In the genomic region with DNA sequence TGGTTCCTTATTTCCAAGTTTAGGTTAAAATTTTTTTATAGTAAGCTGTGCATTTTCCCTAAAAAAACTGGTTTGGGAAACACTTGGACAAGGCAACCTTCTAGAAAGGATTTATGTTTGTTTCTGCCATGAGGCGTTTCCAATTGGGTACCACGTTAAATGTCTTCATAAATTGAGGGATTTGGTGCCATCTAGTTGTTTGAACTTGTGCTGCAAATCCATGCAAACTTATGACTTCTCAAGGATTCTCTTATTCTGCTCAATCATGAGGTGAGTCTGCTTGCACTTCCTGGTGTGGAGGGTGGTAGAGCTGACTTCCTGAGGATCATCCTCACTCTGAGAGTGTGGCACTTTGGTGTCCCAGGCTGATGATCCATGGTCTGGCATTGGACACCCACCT, we compare ENCODE assay signal across 11 cellular contexts.
DNase-seq lines count a peak whose midpoint lies in the region; ATAC-seq and TF ChIP-seq lines count a peak whose summit lies in the region.
"Had no signal": no experiment of that assay in that cellular context is flagged by ENCODE, and none has a peak within 500 bp of the region (broad histone marks: within the 10 kb centered on the region; RNA-seq: fewer than 3 reads in every experiment).

No MANE protein-coding gene starts in this region.

- no CpG with 5 or more reads among the region's 2 CpGs for WGBS in trophoblast cell (ENCODE audit: extremely low coverage, insufficient coverage, insufficient read length)
- 53 to 56% methylated on average over 2 of the region's 2 CpGs for WGBS in gastroesophageal sphincter (ENCODE audit: low coverage in 1 of 2), 2 donors

- no peak overlapping the region for H3K4me3 Mint-ChIP-seq in activated naive CD8-positive, alpha-beta T cell treated with anti-CD3 and anti-CD28 coated beads, Interleukin-2, amount 50 U/mL, for 24 hours
- H3K4me3 Mint-ChIP-seq: naive thymus-derived CD4-positive, alpha-beta T cell had no signal

- H3K79me2 ChIP-seq in trophoblast cell (ENCODE audit: control insufficient read depth, insufficient read depth, low read length, poor library complexity) = no peaks in the 10 kb centered on the region

- no peak overlapping the region for H4K91ac ChIP-seq in trophoblast cell (ENCODE audit: low read depth, low read length)

- no peak overlapping the region for H3K9ac ChIP-seq in trophoblast cell (ENCODE audit: low read length)

- H3K4me1 ChIP-seq in trophoblast cell (ENCODE audit: control insufficient read depth in 1 of 2, insufficient read depth in 2 of 2, low read length in 2 of 2) (no peaks in the 10 kb centered on the region), gastroesophageal sphincter (no peaks in the 10 kb centered on the region)

- H2BK12ac ChIP-seq in trophoblast cell (ENCODE audit: low read length) = no peak overlapping the region

- no peak overlapping the region for H2BK5ac ChIP-seq in trophoblast cell (ENCODE audit: low read depth, low read length, poor library complexity)

- DNase-seq in DMS 273 (lab: John Stamatoyannopoulos, UW; ENCODE audit: unreplicated experiment) (peak; percentile 5), DMS 273 treated with DMSO at 0.1 percent for 48 hours (lab: John Stamatoyannopoulos, UW) (no peak), NCI-H524 treated with DMSO at 0.1 percent for 48 hours (lab: John Stamatoyannopoulos, UW) (peak; percentile 6), dorsolateral prefrontal cortex (no peak), trophoblast cell (peak; percentile 57 to 84)
- DNase-seq in activated naive CD8-positive, alpha-beta T cell treated with anti-CD3 and anti-CD28 coated beads, Interleukin-2, amount 50 U/mL, for 24 hours = no peak
- DNase-seq: activated CD4-positive, alpha-beta T cell treated with anti-CD3 and anti-CD28 coated beads for 1 hour; naive thymus-derived CD4-positive, alpha-beta T cell had no signal

- H3K9me3 ChIP-seq in trophoblast cell (ENCODE audit: insufficient read depth, low read depth, low read length) (no peaks in the 10 kb centered on the region), gastroesophageal sphincter (no peaks in the 10 kb centered on the region)

- ATAC-seq in gastroesophageal sphincter = no peak
- ATAC-seq in HG03039 (IDR thresholded peaks at IDR 0.05; ENCODE audit: unreplicated experiment) = no peak
- no peak for ATAC-seq in activated naive CD8-positive, alpha-beta T cell treated with anti-CD3 and anti-CD28 coated beads, Interleukin-2, amount 50 U/mL, for 24 hours
- ATAC-seq: naive thymus-derived CD4-positive, alpha-beta T cell had no signal

- no peak for TF ChIP-seq EP300 in gastroesophageal sphincter (IDR thresholded peaks at IDR 0.05)

- no peaks in the 10 kb centered on the region for H3K27me3 ChIP-seq in dorsolateral prefrontal cortex
- H3K27me3 ChIP-seq in trophoblast cell (ENCODE audit: insufficient read depth, low read length) = no peaks in the 10 kb centered on the region
- no peaks in the 10 kb centered on the region for H3K27me3 ChIP-seq in gastroesophageal sphincter

- no peak overlapping the region for H3K27ac ChIP-seq in dorsolateral prefrontal cortex
- H3K27ac ChIP-seq in trophoblast cell (ENCODE audit: low read depth, low read length) = no peak overlapping the region
- H3K27ac ChIP-seq in gastroesophageal sphincter = no peak overlapping the region
- H3K27ac ChIP-seq: 22Rv1 had no signal

- no peak overlapping the region for H3K27ac Mint-ChIP-seq in activated naive CD8-positive, alpha-beta T cell treated with anti-CD3 and anti-CD28 coated beads, Interleukin-2, amount 50 U/mL, for 24 hours

- no peak overlapping the region for H4K12ac ChIP-seq in trophoblast cell (ENCODE audit: low read depth, low read length)

- H3K36me3 Mint-ChIP-seq in activated naive CD8-positive, alpha-beta T cell treated with anti-CD3 and anti-CD28 coated beads, Interleukin-2, amount 50 U/mL, for 24 hours (ENCODE audit: low read depth) = peaks cover 66% of the 10 kb centered on the region

- H3K14ac ChIP-seq in trophoblast cell (ENCODE audit: low read length) = no peak overlapping the region

- H3K27me3 Mint-ChIP-seq in activated naive CD8-positive, alpha-beta T cell treated with anti-CD3 and anti-CD28 coated beads, Interleukin-2, amount 50 U/mL, for 24 hours = no peaks in the 10 kb centered on the region
- H3K27me3 Mint-ChIP-seq: naive thymus-derived CD4-positive, alpha-beta T cell had no signal

- TF ChIP-seq CTCF in dorsolateral prefrontal cortex (IDR thresholded peaks at IDR 0.05 in 54 of 56, conservative IDR thresholded peaks at IDR 0.05 in 2 of 56; ENCODE audit: low read depth in 1 of 56, partially characterized antibody in 56 of 56) (peak in 32 of 56 donors; percentile 12 to 62 (median 38)), gastroesophageal sphincter (IDR thresholded peaks at IDR 0.05) (peak in 2 of 4 experiments; percentile 22 to 28)

- peaks cover 22% of the 10 kb centered on the region for H3K9me3 Mint-ChIP-seq in activated naive CD8-positive, alpha-beta T cell treated with anti-CD3 and anti-CD28 coated beads, Interleukin-2, amount 50 U/mL, for 24 hours

- no peak overlapping the region for H2AFZ ChIP-seq in trophoblast cell (ENCODE audit: insufficient read depth, low read length, poor library complexity)

- no peak overlapping the region for H3K4ac ChIP-seq in trophoblast cell (ENCODE audit: low read depth, low read length)

- no peak overlapping the region for H3K18ac ChIP-seq in trophoblast cell (ENCODE audit: low read length)

- H3K36me3 ChIP-seq in trophoblast cell (ENCODE audit: control insufficient read depth in 1 of 2, insufficient read depth in 2 of 2, low read length in 2 of 2) = peaks cover 2% of the 10 kb centered on the region in 2 experiments
- peaks cover 0 to 20% of the 10 kb centered on the region in 2 donors for H3K36me3 ChIP-seq in gastroesophageal sphincter

- no peak overlapping the region for H2BK120ac ChIP-seq in trophoblast cell (ENCODE audit: insufficient read depth, low read length, poor library complexity)

- no peak overlapping the region for H3K4me2 ChIP-seq in trophoblast cell (ENCODE audit: low read length)

- H3K79me1 ChIP-seq in trophoblast cell (ENCODE audit: low read length) = no peaks in the 10 kb centered on the region

- no peak for TF ChIP-seq POLR2A in gastroesophageal sphincter (IDR thresholded peaks at IDR 0.05)

- H3K4me3 ChIP-seq in dorsolateral prefrontal cortex (no peak overlapping the region), trophoblast cell (ENCODE audit: low read depth, low read length) (no peak overlapping the region), gastroesophageal sphincter (no peak overlapping the region)

- H3K23ac ChIP-seq in trophoblast cell (ENCODE audit: low read length) = no peak overlapping the region

- H2AK5ac ChIP-seq in trophoblast cell (ENCODE audit: low read length) = no peak overlapping the region

- no peaks in the 10 kb centered on the region for H3K4me1 Mint-ChIP-seq in activated naive CD8-positive, alpha-beta T cell treated with anti-CD3 and anti-CD28 coated beads, Interleukin-2, amount 50 U/mL, for 24 hours
- H3K4me1 Mint-ChIP-seq: naive thymus-derived CD4-positive, alpha-beta T cell had no signal

- H4K8ac ChIP-seq in trophoblast cell (ENCODE audit: low read depth, low read length) = no peak overlapping the region

- intact Hi-C loops in dorsolateral prefrontal cortex (cut with DNase I) = loop anchor here in 1 of 2 donors (5.0 kb wide), 1 partner anchor 540 kb away; a partner anchor contains a TSS

Comparison
In these comparisons a context has a peak if more than half of its experiments do, and no peak if none do; other contexts are left out.
1. DNase-seq: peak in DMS 273 (single experiment), NCI-H524 treated with DMSO at 0.1 percent for 48 hours (single experiment) and trophoblast cell (2 of 2); none in DMS 273 treated with DMSO at 0.1 percent for 48 hours (single experiment), dorsolateral prefrontal cortex (0 of 10) and activated naive CD8-positive, alpha-beta T cell treated with anti-CD3 and anti-CD28 coated beads, Interleukin-2, amount 50 U/mL, for 24 hours (single experiment).